7 cellular contexts compared by ENCODE assay signal in genomic region chr7:151013356-151013727, GRCh38. TPM values are rescaled to one million over a fixed set of nuclear protein-coding genes. Genes with fewer than 3 reads are reported as not detected.
DNase-seq lines count a peak whose midpoint lies in the region; ATAC-seq, FAIRE-seq and TF ChIP-seq lines count a peak whose summit lies in the region.
"Had no signal": no experiment of that assay in that cellular context is flagged by ENCODE, and none has a peak within 500 bp of the region (broad histone marks: within the 10 kb centered on the region; RNA-seq: fewer than 3 reads in every experiment).

No MANE protein-coding gene starts in this region.

- no peak overlapping the region for H2AK5ac ChIP-seq in trophoblast cell (ENCODE audit: low read length)
- H2AK5ac ChIP-seq in mesenchymal stem cell (ENCODE audit: low read length, severe bottlenecking): no peak overlapping the region

- BruUV-seq in K562 (replicated peaks; lab: Mats Ljungman, UMichigan): no TSS peak

- H4K8ac ChIP-seq in trophoblast cell (ENCODE audit: low read depth, low read length) (no peak overlapping the region), mesenchymal stem cell (ENCODE audit: low read length) (no peak overlapping the region)

- DNase-seq in K562 (ENCODE audit: extremely low read depth in 1 of 4, low spot score in 3 of 4) (peak in 2 of 4 experiments; percentile 50 to 57), trophoblast cell (no peak), mesenchymal stem cell (no peak), NOMO-1 treated with DMSO at 0.1 percent for 48 hours (lab: John Stamatoyannopoulos, UW; ENCODE audit: unreplicated experiment) (no peak)
- DNase-seq: NCI-H748 treated with DMSO at 0.1 percent for 48 hours had no signal

- H3K4me1 ChIP-seq in K562 (replicated peaks in 1 of 2; ENCODE audit: control insufficient read depth in 2 of 2, insufficient read depth in 2 of 2, low read length in 2 of 2): peaks cover 42 to 84% of the 10 kb centered on the region in 2 experiments
- H3K4me1 ChIP-seq in trophoblast cell (ENCODE audit: control insufficient read depth in 1 of 2, insufficient read depth in 2 of 2, low read length in 2 of 2): peaks cover 24 to 33% of the 10 kb centered on the region in 2 experiments
- peaks cover 20% of the 10 kb centered on the region for H3K4me1 ChIP-seq in mesenchymal stem cell (ENCODE audit: control insufficient read depth, insufficient read depth, low read depth, low read length)

- peaks cover 40% of the 10 kb centered on the region; the same call in 2 of the 3 replicates for H3K36me3 ChIP-seq in K562 (ENCODE audit: control insufficient read depth, insufficient read depth, low read length)
- H3K36me3 ChIP-seq in trophoblast cell (ENCODE audit: control insufficient read depth in 1 of 2, insufficient read depth in 2 of 2, low read length in 2 of 2): no peaks in the 10 kb centered on the region
- no peaks in the 10 kb centered on the region for H3K36me3 ChIP-seq in mesenchymal stem cell (ENCODE audit: control insufficient read depth in 1 of 2, insufficient read depth in 2 of 2, low read depth in 1 of 2, low read length in 2 of 2)

- H3K14ac ChIP-seq in trophoblast cell (ENCODE audit: low read length) (no peak overlapping the region), mesenchymal stem cell (ENCODE audit: low read length in 2 of 2) (no peak overlapping the region)

- TF ChIP-seq CTCF in K562 (IDR thresholded peaks at IDR 0.05 in 2 of 3, conservative IDR thresholded peaks at IDR 0.05 in 1 of 3; ENCODE audit: insufficient read depth in 2 of 3, low read depth in 1 of 3, low read length in 3 of 3): no peak

- no peak for TF ChIP-seq EP300 in K562 (IDR thresholded peaks at IDR 0.05; ENCODE audit: low read length)

- H3K9me1 ChIP-seq in K562 (ENCODE audit: control insufficient read depth, insufficient read depth, low read length): no peaks in the 10 kb centered on the region

- ATAC-seq in GM21423 (IDR thresholded peaks at IDR 0.05; ENCODE audit: unreplicated experiment) (peak; percentile 4), K562 (no peak), HG02763 (IDR thresholded peaks at IDR 0.05; ENCODE audit: unreplicated experiment) (no peak)

- H2AFZ ChIP-seq in K562 (ENCODE audit: low read depth, low read length): no peak overlapping the region
- peak overlapping the region; percentile 10 for H2AFZ ChIP-seq in trophoblast cell (ENCODE audit: insufficient read depth, low read length, poor library complexity)
- no peak overlapping the region for H2AFZ ChIP-seq in mesenchymal stem cell (ENCODE audit: low read depth, low read length)

- H3K79me2 ChIP-seq in K562 (ENCODE audit: control insufficient read depth, insufficient read depth, low read length) (peaks cover 45% of the 10 kb centered on the region), trophoblast cell (ENCODE audit: control insufficient read depth, insufficient read depth, low read length, poor library complexity) (no peaks in the 10 kb centered on the region)

- no peak for TF ChIP-seq POLR2A in K562 (conservative IDR thresholded peaks at IDR 0.05)

- H3K4me2 ChIP-seq in K562 (ENCODE audit: insufficient read depth, low read length) (no peak overlapping the region), trophoblast cell (ENCODE audit: low read length) (peak overlapping the region; percentile 28), mesenchymal stem cell (ENCODE audit: low read length, poor library complexity, severe bottlenecking) (no peak overlapping the region)

- H4K91ac ChIP-seq in trophoblast cell (ENCODE audit: low read depth, low read length): no peak overlapping the region
- H4K91ac ChIP-seq in mesenchymal stem cell (ENCODE audit: low read length): no peak overlapping the region

- TF ChIP-seq RAD21 in K562 (CRISPR knock-in tag; conservative IDR thresholded peaks at IDR 0.05 in 1 of 2, IDR thresholded peaks at IDR 0.05 in 1 of 2): no peak

- H3K4me3 ChIP-seq in K562 (no peak overlapping the region), trophoblast cell (ENCODE audit: low read depth, low read length) (peak overlapping the region; percentile 37), mesenchymal stem cell (ENCODE audit: insufficient read depth in 1 of 2, low read depth in 1 of 2, low read length in 2 of 2) (peak overlapping the region in 1 of 2 experiments; percentile 66)

- H3K4ac ChIP-seq in trophoblast cell (ENCODE audit: low read depth, low read length): no peak overlapping the region
- no peak overlapping the region for H3K4ac ChIP-seq in mesenchymal stem cell (ENCODE audit: low read depth in 1 of 2, low read length in 2 of 2)

- intact Hi-C loops in K562 (cut with micrococcal nuclease): loop anchor here (10.0 kb wide), 1 partner anchor 161 kb away; no protein-coding TSS in a partner anchor

- no peak overlapping the region for H2BK5ac ChIP-seq in trophoblast cell (ENCODE audit: low read depth, low read length, poor library complexity)
- H2BK5ac ChIP-seq in mesenchymal stem cell (ENCODE audit: low read depth, low read length, poor library complexity, severe bottlenecking): no peak overlapping the region

- POLR2A ChIA-PET in K562 (lab: Yijun Ruan, JAX): interaction anchor here (1.4 to 8.4 kb wide), 2 partner anchors 11 to 21 kb away, joined by 3 to 146 read pairs; partner anchors contain the start of genes ABCB8 and ATG9B

- H2BK120ac ChIP-seq in trophoblast cell (ENCODE audit: insufficient read depth, low read length, poor library complexity) (no peak overlapping the region), mesenchymal stem cell (ENCODE audit: low read depth, low read length) (no peak overlapping the region)

- H3K27ac ChIP-seq in K562 (ENCODE audit: extremely low read depth, low read depth, low read length) (no peak overlapping the region), trophoblast cell (ENCODE audit: low read depth, low read length) (no peak overlapping the region), mesenchymal stem cell (ENCODE audit: low read length, poor library complexity, severe bottlenecking) (no peak overlapping the region)

- H4K20me1 ChIP-seq in K562 (replicated peaks; ENCODE audit: control insufficient read depth, insufficient read depth, low read length): no peaks in the 10 kb centered on the region

- no peak overlapping the region for H4K12ac ChIP-seq in trophoblast cell (ENCODE audit: low read depth, low read length)

- CTCF ChIA-PET in K562 (lab: Yijun Ruan, JAX; ENCODE audit: low intra/inter-chr PET ratio): interaction anchor here (1.6 kb wide), 1 partner anchor 98 kb away, joined by 5 read pairs; no protein-coding TSS in a partner anchor

- no peaks in the 10 kb centered on the region for H3K9me3 ChIP-seq in K562 (replicated peaks; ENCODE audit: control insufficient read depth, insufficient read depth, low read depth, low read length)
- H3K9me3 ChIP-seq in trophoblast cell (ENCODE audit: insufficient read depth, low read depth, low read length): peaks cover 4% of the 10 kb centered on the region
- H3K9me3 ChIP-seq in mesenchymal stem cell (ENCODE audit: control insufficient read depth, low read length): no peaks in the 10 kb centered on the region

- H3K18ac ChIP-seq in trophoblast cell (ENCODE audit: low read length) (no peak overlapping the region), mesenchymal stem cell (ENCODE audit: low read depth in 1 of 2, low read length in 2 of 2) (peak overlapping the region in 1 of 2 experiments; percentile 18)

- H3K23ac ChIP-seq in trophoblast cell (ENCODE audit: low read length): no peak overlapping the region
- no peak overlapping the region for H3K23ac ChIP-seq in mesenchymal stem cell (ENCODE audit: low read length in 2 of 2)

- no peak overlapping the region for H2BK15ac ChIP-seq in mesenchymal stem cell (ENCODE audit: low read depth, poor library complexity, severe bottlenecking)

- H3K79me1 ChIP-seq in trophoblast cell (ENCODE audit: low read length): peaks cover 10% of the 10 kb centered on the region
- H3K79me1 ChIP-seq in mesenchymal stem cell (replicated peaks; ENCODE audit: low read length, poor library complexity, severe bottlenecking): no peaks in the 10 kb centered on the region

- no peak for FAIRE-seq in K562 (lab: Jason Lieb, UNC)

- WGBS in K562 (ENCODE audit: insufficient coverage, low coverage, missing lambda C conversion rate): 91% methylated on average over 14 of the region's 25 CpGs
- no CpG with 5 or more reads among the region's 25 CpGs for WGBS in trophoblast cell (ENCODE audit: extremely low coverage, insufficient coverage, insufficient read length)
- WGBS in mesenchymal stem cell: 59% methylated on average over 18 of the region's 25 CpGs

- H2BK12ac ChIP-seq in trophoblast cell (ENCODE audit: low read length) (no peak overlapping the region), mesenchymal stem cell (ENCODE audit: low read length in 2 of 2) (peak overlapping the region in 1 of 2 experiments; percentile 43)

- H3K27me3 ChIP-seq in K562 (ENCODE audit: control insufficient read depth in 2 of 2, insufficient read depth in 2 of 2, low read length in 2 of 2) (no peaks in the 10 kb centered on the region; a peak in 1 of 5 replicates), trophoblast cell (ENCODE audit: insufficient read depth, low read length) (peaks cover under 1% of the 10 kb centered on the region), mesenchymal stem cell (ENCODE audit: control insufficient read depth in 1 of 2, insufficient read depth in 1 of 2, low read length in 2 of 2) (peaks cover 45 to 46% of the 10 kb centered on the region in 2 experiments)

- in situ Hi-C loops in K562 (cut with MboI): no loop called here

- H3K9ac ChIP-seq in K562 (ENCODE audit: insufficient read depth in 1 of 2, low read depth in 2 of 2, low read length in 2 of 2) (peak overlapping the region in 1 of 2 experiments; percentile 40; a peak in 1 of 4 replicates), trophoblast cell (ENCODE audit: low read length) (no peak overlapping the region), mesenchymal stem cell (ENCODE audit: low read length) (no peak overlapping the region)

RNA-seq across cellular contexts. Expression of gene ATG9B, which starts 11.0 kb away (rescaled TPM):
- total RNA-seq in K562 (2011; cell fraction: chromatin; rRNA removed; ENCODE audit: low replicate concordance): 3.9 and 10.1 TPM in 2 replicates
- 5.8 and 7.7 TPM in 2 replicates for total RNA-seq in K562 (2011; cell fraction: nucleolus; rRNA removed)
- 4.8 and 12.4 TPM in 2 replicates for total RNA-seq in K562 (2011; cell fraction: nucleoplasm; rRNA removed)
- total RNA-seq in K562 (2014; rRNA removed) (2.0 and 2.1 TPM in 2 replicates), K562 (2014; rRNA removed; fragmentation: Illumina TruSeq; extraction: Trizol) (0.64 and 1.2 TPM in 2 replicates), K562 (2015; rRNA removed; fragmentation: Illumina TruSeq; extraction: Trizol) (0.29 and 0.90 TPM in 2 replicates), K562 (2021) (2.2 and 4.7 TPM in 2 replicates)
- polyA plus RNA-seq in K562 (2011; rRNA removed) (1.3 and 1.7 TPM in 2 replicates), K562 (2014; fragmentation: Illumina TruSeq; extraction: Trizol) (0.92 and 1.4 TPM in 2 replicates), K562 (2014; fragmentation: Nextera tagmentation; extraction: Ambion mirVana) (1 to 10 TPM; 5.0 to 6.9 TPM), K562 (2014; rRNA removed) (2.7 and 8.0 TPM in 2 replicates)
- polyA plus RNA-seq in K562 (2011; cell fraction: cytosol; rRNA removed): 1.2 and 1.7 TPM in 2 replicates
- polyA plus RNA-seq in K562 (2011; cell fraction: nucleus; rRNA removed): 5.9 and 13.7 TPM in 2 replicates
- polyA plus RNA-seq in K562 (2012): 6.6 and 7.2 TPM in 2 replicates
- 0.27 and 0.63 TPM in 2 replicates for polyA minus RNA-seq in K562 (2011; rRNA and poly(A)+ RNA removed)
- not detected in 2 replicates for polyA minus RNA-seq in K562 (2011; cell fraction: cytosol; rRNA and poly(A)+ RNA removed)
- polyA minus RNA-seq in K562 (2011; cell fraction: nucleus; rRNA and poly(A)+ RNA removed): 1.00 and 2.6 TPM in 2 replicates
- 27.9 and 32.3 TPM in 2 replicates for polyA plus RNA-seq in trophoblast cell (2013)
- 0.28 TPM for polyA plus RNA-seq in mesenchymal stem cell (2013, experiment 1 of 2)
- 0.71 TPM for polyA plus RNA-seq in mesenchymal stem cell (2013, experiment 2 of 2)

RNA-seq across cellular contexts. Expression of gene ABCB8, which starts 14.9 kb away (rescaled TPM):
- 193 and 406 TPM in 2 replicates for total RNA-seq in K562 (2011; cell fraction: chromatin; rRNA removed; ENCODE audit: low replicate concordance)
- total RNA-seq in K562 (2011; cell fraction: nucleolus; rRNA removed): 266 and 270 TPM in 2 replicates
- 209 and 255 TPM in 2 replicates for total RNA-seq in K562 (2011; cell fraction: nucleoplasm; rRNA removed)
- total RNA-seq in K562 (2014; rRNA removed) (63.5 and 79.1 TPM in 2 replicates), K562 (2014; rRNA removed; fragmentation: Illumina TruSeq; extraction: Trizol) (16.9 and 21.9 TPM in 2 replicates), K562 (2015; rRNA removed; fragmentation: Illumina TruSeq; extraction: Trizol) (36.3 and 38.0 TPM in 2 replicates), K562 (2021) (106 and 109 TPM in 2 replicates)
- polyA plus RNA-seq in K562 (2011; rRNA removed) (27.0 and 42.2 TPM in 2 replicates), K562 (2014; fragmentation: Illumina TruSeq; extraction: Trizol) (61.4 and 89.2 TPM in 2 replicates), K562 (2014; fragmentation: Nextera tagmentation; extraction: Ambion mirVana) (1 to 10 TPM; 7.6 to 9.2 TPM), K562 (2014; rRNA removed) (73.6 and 81.3 TPM in 2 replicates)
- polyA plus RNA-seq in K562 (2011; cell fraction: cytosol; rRNA removed): 44.7 and 109 TPM in 2 replicates
- polyA plus RNA-seq in K562 (2011; cell fraction: nucleus; rRNA removed): 87.0 and 201 TPM in 2 replicates
- polyA plus RNA-seq in K562 (2012): 64.3 and 65.5 TPM in 2 replicates
- polyA minus RNA-seq in K562 (2011; rRNA and poly(A)+ RNA removed): 23.8 and 38.7 TPM in 2 replicates
- polyA minus RNA-seq in K562 (2011; cell fraction: cytosol; rRNA and poly(A)+ RNA removed): 44.9 and 63.6 TPM in 2 replicates
- 54.3 and 64.6 TPM in 2 replicates for polyA minus RNA-seq in K562 (2011; cell fraction: nucleus; rRNA and poly(A)+ RNA removed)
- polyA plus RNA-seq in trophoblast cell (2013): 21.2 and 23.5 TPM in 2 replicates
- 17.2 TPM for polyA plus RNA-seq in mesenchymal stem cell (2013, experiment 1 of 2)
- 16.1 TPM for polyA plus RNA-seq in mesenchymal stem cell (2013, experiment 2 of 2)

RNA-seq across cellular contexts. Expression of gene NOS3, which starts 22.5 kb away (rescaled TPM):
- 17.7 and 69.8 TPM in 2 replicates for total RNA-seq in K562 (2011; cell fraction: chromatin; rRNA removed; ENCODE audit: low replicate concordance)
- 82.0 and 87.6 TPM in 2 replicates for total RNA-seq in K562 (2011; cell fraction: nucleolus; rRNA removed)
- 40.3 and 46.6 TPM in 2 replicates for total RNA-seq in K562 (2011; cell fraction: nucleoplasm; rRNA removed)
- 121 and 170 TPM in 2 replicates for total RNA-seq in K562 (2014; rRNA removed)
- 3.1 and 4.3 TPM in 2 replicates for total RNA-seq in K562 (2014; rRNA removed; fragmentation: Illumina TruSeq; extraction: Trizol)
- 43.2 and 45.8 TPM in 2 replicates for total RNA-seq in K562 (2015; rRNA removed; fragmentation: Illumina TruSeq; extraction: Trizol)
- total RNA-seq in K562 (2021): 111 and 124 TPM in 2 replicates
- polyA plus RNA-seq in K562 (2011; rRNA removed): 23.6 and 47.3 TPM in 2 replicates
- 58.9 and 221 TPM in 2 replicates for polyA plus RNA-seq in K562 (2011; cell fraction: cytosol; rRNA removed)
- 50.4 and 106 TPM in 2 replicates for polyA plus RNA-seq in K562 (2011; cell fraction: nucleus; rRNA removed)
- 87.2 and 107 TPM in 2 replicates for polyA plus RNA-seq in K562 (2012)
- polyA plus RNA-seq in K562 (2014; fragmentation: Illumina TruSeq; extraction: Trizol): 23.6 and 88.1 TPM in 2 replicates
- polyA plus RNA-seq in K562 (2014; fragmentation: Nextera tagmentation; extraction: Ambion mirVana): 1 to 10 TPM; 1.1 to 2.9 TPM
- 102 and 118 TPM in 2 replicates for polyA plus RNA-seq in K562 (2014; rRNA removed)
- 11.7 and 21.2 TPM in 2 replicates for polyA minus RNA-seq in K562 (2011; rRNA and poly(A)+ RNA removed)
- polyA minus RNA-seq in K562 (2011; cell fraction: cytosol; rRNA and poly(A)+ RNA removed): 65.3 and 77.5 TPM in 2 replicates
- polyA minus RNA-seq in K562 (2011; cell fraction: nucleus; rRNA and poly(A)+ RNA removed): 35.9 and 37.0 TPM in 2 replicates
- 3.1 and 3.4 TPM in 2 replicates for polyA plus RNA-seq in trophoblast cell (2013)
- 4.7 TPM for polyA plus RNA-seq in mesenchymal stem cell (2013, experiment 1 of 2)
- polyA plus RNA-seq in mesenchymal stem cell (2013, experiment 2 of 2): 3.5 TPM

RNA-seq across cellular contexts. Expression of gene ASIC3, which starts 35.0 kb away (rescaled TPM):
- total RNA-seq in K562 (2011; cell fraction: chromatin; rRNA removed; ENCODE audit: low replicate concordance): 11.1 and 29.9 TPM in 2 replicates
- total RNA-seq in K562 (2011; cell fraction: nucleolus; rRNA removed): 11.7 and 12.1 TPM in 2 replicates
- 11.4 and 19.2 TPM in 2 replicates for total RNA-seq in K562 (2011; cell fraction: nucleoplasm; rRNA removed)
- total RNA-seq in K562 (2014; rRNA removed) (0.32 and 1.5 TPM in 2 replicates), K562 (2014; rRNA removed; fragmentation: Illumina TruSeq; extraction: Trizol) (0.32 and 0.40 TPM in 2 replicates), K562 (2015; rRNA removed; fragmentation: Illumina TruSeq; extraction: Trizol) (0.87 and 0.98 TPM in 2 replicates), K562 (2021) (2.9 and 3.2 TPM in 2 replicates)
- polyA plus RNA-seq in K562 (2011; rRNA removed) (1.3 and 2.7 TPM in 2 replicates), K562 (2014; fragmentation: Illumina TruSeq; extraction: Trizol) (2.4 and 2.7 TPM in 2 replicates), K562 (2014; fragmentation: Nextera tagmentation; extraction: Ambion mirVana) (under 1 TPM; 0.11 to 0.44 TPM), K562 (2014; rRNA removed) (3.3 and 5.0 TPM in 2 replicates)
- 2.1 and 3.3 TPM in 2 replicates for polyA plus RNA-seq in K562 (2011; cell fraction: cytosol; rRNA removed)
- polyA plus RNA-seq in K562 (2011; cell fraction: nucleus; rRNA removed): 18.1 and 42.9 TPM in 2 replicates
- polyA plus RNA-seq in K562 (2012): 5.5 and 18.9 TPM in 2 replicates
- polyA minus RNA-seq in K562 (2011; rRNA and poly(A)+ RNA removed): not detected in 2 replicates
- 0.64 and 1.5 TPM in 2 replicates for polyA minus RNA-seq in K562 (2011; cell fraction: cytosol; rRNA and poly(A)+ RNA removed)
- polyA minus RNA-seq in K562 (2011; cell fraction: nucleus; rRNA and poly(A)+ RNA removed): 2.7 and 3.0 TPM in 2 replicates
- 7.7 and 7.9 TPM in 2 replicates for polyA plus RNA-seq in trophoblast cell (2013)
- polyA plus RNA-seq in mesenchymal stem cell (2013, experiment 1 of 2): 0.99 TPM
- polyA plus RNA-seq in mesenchymal stem cell (2013, experiment 2 of 2): 1.0 TPM

RNA-seq across cellular contexts. Expression of gene KCNH2, which starts 35.2 kb away (rescaled TPM):
- total RNA-seq in K562 (2011; cell fraction: chromatin; rRNA removed; ENCODE audit: low replicate concordance): 101 and 344 TPM in 2 replicates
- 421 and 427 TPM in 2 replicates for total RNA-seq in K562 (2011; cell fraction: nucleolus; rRNA removed)
- 291 and 342 TPM in 2 replicates for total RNA-seq in K562 (2011; cell fraction: nucleoplasm; rRNA removed)
- total RNA-seq in K562 (2014; rRNA removed) (326 and 470 TPM in 2 replicates), K562 (2014; rRNA removed; fragmentation: Illumina TruSeq; extraction: Trizol) (63.4 and 97.8 TPM in 2 replicates), K562 (2015; rRNA removed; fragmentation: Illumina TruSeq; extraction: Trizol) (215 and 218 TPM in 2 replicates), K562 (2021) (368 and 385 TPM in 2 replicates)
- polyA plus RNA-seq in K562 (2011; rRNA removed) (125 and 154 TPM in 2 replicates), K562 (2014; fragmentation: Illumina TruSeq; extraction: Trizol) (222 and 298 TPM in 2 replicates), K562 (2014; fragmentation: Nextera tagmentation; extraction: Ambion mirVana) (10 to 100 TPM; 18.1 to 29.0 TPM), K562 (2014; rRNA removed) (251 and 295 TPM in 2 replicates)
- 184 and 684 TPM in 2 replicates for polyA plus RNA-seq in K562 (2011; cell fraction: cytosol; rRNA removed)
- 202 and 446 TPM in 2 replicates for polyA plus RNA-seq in K562 (2011; cell fraction: nucleus; rRNA removed)
- polyA plus RNA-seq in K562 (2012): 270 and 304 TPM in 2 replicates
- polyA minus RNA-seq in K562 (2011; rRNA and poly(A)+ RNA removed): 46.2 and 123 TPM in 2 replicates
- 133 and 200 TPM in 2 replicates for polyA minus RNA-seq in K562 (2011; cell fraction: cytosol; rRNA and poly(A)+ RNA removed)
- 111 and 144 TPM in 2 replicates for polyA minus RNA-seq in K562 (2011; cell fraction: nucleus; rRNA and poly(A)+ RNA removed)
- 1.4 and 1.5 TPM in 2 replicates for polyA plus RNA-seq in trophoblast cell (2013)
- polyA plus RNA-seq in mesenchymal stem cell (2013, experiment 1 of 2): 0.87 TPM
- 0.92 TPM for polyA plus RNA-seq in mesenchymal stem cell (2013, experiment 2 of 2)
